In genomic region chr12:16407332-16407731, GRCh38 we compare ENCODE assay signal across 22 cellular contexts.
"Had no signal": no experiment of that assay in that cellular context is flagged by ENCODE, and none has a peak within 500 bp of the region (broad histone marks: within the 10 kb centered on the region; RNA-seq: fewer than 3 reads in every experiment).

No MANE protein-coding gene starts in this region.

- DNase-seq: dermis blood vessel endothelial cell; esophagus squamous epithelium; foreskin fibroblast; glutamatergic neuron; immature natural killer cell; left lung; lower lobe of right lung; mesenchymal stem cell; midbrain; psoas muscle; retina; right lobe of liver; stimulated activated CD4-positive, alpha-beta T cell treated with anti-CD3 and anti-CD28 coated beads, Interleukin-4, amount 100 ng/mL, for 1 hour; stimulated activated CD8-positive, alpha-beta memory T cell treated with anti-CD3 and anti-CD28 coated beads, Interleukin-4, amount 100 ng/mL, for 48 hours; stimulated activated naive CD8-positive, alpha-beta T cell treated with anti-CD3 and anti-CD28 coated beads, Interleukin-15, Interleukin-2, amounts not matched to agents 100 U/mL and 50 U/mL, for 24 hours; thyroid gland; uterus had no signal

- H3K27ac Mint-ChIP-seq: immature natural killer cell; natural killer cell treated with Interleukin-12 subunit alpha and Interleukin-12 subunit beta and Interleukin-15 and Interleukin-18, amount 100 ng/mL, for 72 hours; neural progenitor cell; stimulated activated effector memory CD8-positive, alpha-beta T cell treated with anti-CD3 and anti-CD28 coated beads, Interleukin-12 subunit alpha, Interleukin-12 subunit beta, amount 100 ng/mL, for 72 hours; type B pancreatic cell had no signal

- H3K27me3 Mint-ChIP-seq: natural killer cell treated with Interleukin-12 subunit alpha and Interleukin-12 subunit beta and Interleukin-15 and Interleukin-18, amount 100 ng/mL, for 72 hours; type B pancreatic cell had no signal

- H3K36me3 Mint-ChIP-seq: immature natural killer cell; natural killer cell treated with Interleukin-12 subunit alpha and Interleukin-12 subunit beta and Interleukin-15 and Interleukin-18, amount 100 ng/mL, for 72 hours; neural progenitor cell; stimulated activated effector memory CD8-positive, alpha-beta T cell treated with anti-CD3 and anti-CD28 coated beads, Interleukin-12 subunit alpha, Interleukin-12 subunit beta, amount 100 ng/mL, for 72 hours had no signal

- ATAC-seq: gastroesophageal sphincter; left lung; natural killer cell treated with Interleukin-12 subunit alpha and Interleukin-12 subunit beta and Interleukin-15 and Interleukin-18, amount 100 ng/mL, for 72 hours; psoas muscle; right lobe of liver; stimulated activated effector memory CD8-positive, alpha-beta T cell treated with anti-CD3 and anti-CD28 coated beads, Interleukin-12 subunit alpha, Interleukin-12 subunit beta, amount 100 ng/mL, for 72 hours; stimulated activated naive CD8-positive, alpha-beta T cell treated with anti-CD3 and anti-CD28 coated beads, Interleukin-15, Interleukin-2, amounts not matched to agents 100 U/mL and 50 U/mL, for 24 hours had no signal

- H3K4me1 Mint-ChIP-seq: immature natural killer cell; neural progenitor cell; stimulated activated effector memory CD8-positive, alpha-beta T cell treated with anti-CD3 and anti-CD28 coated beads, Interleukin-12 subunit alpha, Interleukin-12 subunit beta, amount 100 ng/mL, for 72 hours had no signal

- H3K4me3 Mint-ChIP-seq: immature natural killer cell; natural killer cell treated with Interleukin-12 subunit alpha and Interleukin-12 subunit beta and Interleukin-15 and Interleukin-18, amount 100 ng/mL, for 72 hours; neural progenitor cell; stimulated activated effector memory CD8-positive, alpha-beta T cell treated with anti-CD3 and anti-CD28 coated beads, Interleukin-12 subunit alpha, Interleukin-12 subunit beta, amount 100 ng/mL, for 72 hours; type B pancreatic cell had no signal
